8 cellular contexts compared by ENCODE assay signal in the genomic region with DNA sequence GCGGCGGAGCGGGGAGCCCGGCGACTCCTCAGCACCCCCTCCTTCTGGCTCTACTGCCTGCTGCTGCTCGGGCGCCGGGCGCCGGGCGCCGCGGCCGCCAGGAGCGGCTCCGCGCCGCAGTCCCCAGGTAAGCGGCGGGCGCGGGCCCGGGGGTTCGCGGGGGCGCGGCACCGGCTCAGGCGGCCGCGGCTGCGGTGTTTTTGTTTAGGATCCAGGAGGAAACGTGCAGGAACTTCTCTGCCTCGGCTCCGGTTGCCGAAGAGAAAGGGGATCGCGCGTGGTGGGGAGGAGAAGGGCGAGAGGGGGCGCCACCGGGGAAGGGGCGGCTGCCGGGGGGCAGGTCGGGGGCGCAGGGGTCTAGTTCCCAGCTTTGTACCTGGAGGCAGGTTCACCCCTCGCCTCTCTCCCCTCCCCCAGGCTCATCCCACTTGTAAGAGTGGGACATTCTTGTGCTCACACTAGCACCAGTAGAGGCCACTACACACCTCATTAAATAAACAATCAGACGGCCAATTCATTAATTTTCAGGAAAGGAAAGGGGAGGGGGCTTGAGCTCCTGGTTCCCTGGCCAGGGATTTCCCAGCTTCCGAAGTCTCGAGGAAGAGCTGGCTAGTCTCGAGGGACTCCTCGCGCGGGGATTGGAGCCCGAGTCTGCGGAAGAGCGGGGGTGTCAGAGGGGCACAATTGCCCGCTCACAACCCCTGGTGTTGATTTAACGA. TPM values are rescaled to one million over a fixed set of nuclear protein-coding genes. Genes with fewer than 3 reads are reported as not detected.
DNase-seq lines count a peak whose midpoint lies in the region; ATAC-seq and TF ChIP-seq lines count a peak whose summit lies in the region.

No MANE protein-coding gene starts in this region.

- DNase-seq in BJ (ENCODE audit: low read depth): no peak
- DNase-seq in LHCN-M2 (ENCODE audit: low read depth): peak; percentile 3
- peak; percentile 26 for DNase-seq in astrocyte of the spinal cord (ENCODE audit: low read depth, low spot score)
- DNase-seq in iPS DF 19.7 (ENCODE audit: low read depth, low spot score): peak; percentile 35
- DNase-seq in renal cortical epithelial cell (ENCODE audit: low read depth): peak; percentile 73
- no peak for DNase-seq in NK-92 (lab: John Stamatoyannopoulos, UW; ENCODE audit: unreplicated experiment)

- POLR2A ChIA-PET in BJ (lab: Charles Lee): no interaction called here

- CTCF ChIA-PET in BJ (lab: Yijun Ruan, JAX): interaction anchor here (0.6 to 1.3 kb wide), 4 partner anchors 16 to 748 kb away, joined by 3 to 6 read pairs (median 4); no protein-coding TSS in a partner anchor

- TF ChIP-seq CTCF in BJ (IDR thresholded peaks at IDR 0.05; ENCODE audit: insufficient read depth, low read depth, low read length): peak; percentile 39
- TF ChIP-seq CTCF in astrocyte of the spinal cord (IDR thresholded peaks at IDR 0.05; ENCODE audit: low read depth, low read length): peak; percentile 19

- peaks cover 14% of the 10 kb centered on the region for H3K27me3 ChIP-seq in BJ (ENCODE audit: control insufficient read depth, insufficient read depth, low read length)

- peak overlapping the region; percentile 82 for H3K4me3 ChIP-seq in BJ (ENCODE audit: low read depth, low read length)
- peak overlapping the region; percentile 64 for H3K4me3 ChIP-seq in astrocyte of the spinal cord (ENCODE audit: low read depth, low read length)

- peak; percentile 37 for ATAC-seq in GM19438 (IDR thresholded peaks at IDR 0.05; ENCODE audit: low read depth, unreplicated experiment)
- peak; percentile 57 for ATAC-seq in SK-N-SH treated with all-trans-retinoic acid at 6 μM for 48 hours

- no peaks in the 10 kb centered on the region for H3K36me3 ChIP-seq in BJ (ENCODE audit: control insufficient read depth, insufficient read depth, low read length)

- in situ Hi-C loops in astrocyte of the spinal cord (cut with HindIII; ENCODE audit: low sequenced_read_pairs): no loop called here

TF ChIP-seq in SK-N-SH treated with all-trans-retinoic acid at 6 μM for 48 hours, 23 proteins besides CTCF, POLR2A, EP300 and RAD21:
- TF ChIP-seq ARNTL (CRISPR knock-in tag; IDR thresholded peaks at IDR 0.05; ENCODE audit: borderline replicate concordance, low read depth): no peak
- TF ChIP-seq, protein P1, sequence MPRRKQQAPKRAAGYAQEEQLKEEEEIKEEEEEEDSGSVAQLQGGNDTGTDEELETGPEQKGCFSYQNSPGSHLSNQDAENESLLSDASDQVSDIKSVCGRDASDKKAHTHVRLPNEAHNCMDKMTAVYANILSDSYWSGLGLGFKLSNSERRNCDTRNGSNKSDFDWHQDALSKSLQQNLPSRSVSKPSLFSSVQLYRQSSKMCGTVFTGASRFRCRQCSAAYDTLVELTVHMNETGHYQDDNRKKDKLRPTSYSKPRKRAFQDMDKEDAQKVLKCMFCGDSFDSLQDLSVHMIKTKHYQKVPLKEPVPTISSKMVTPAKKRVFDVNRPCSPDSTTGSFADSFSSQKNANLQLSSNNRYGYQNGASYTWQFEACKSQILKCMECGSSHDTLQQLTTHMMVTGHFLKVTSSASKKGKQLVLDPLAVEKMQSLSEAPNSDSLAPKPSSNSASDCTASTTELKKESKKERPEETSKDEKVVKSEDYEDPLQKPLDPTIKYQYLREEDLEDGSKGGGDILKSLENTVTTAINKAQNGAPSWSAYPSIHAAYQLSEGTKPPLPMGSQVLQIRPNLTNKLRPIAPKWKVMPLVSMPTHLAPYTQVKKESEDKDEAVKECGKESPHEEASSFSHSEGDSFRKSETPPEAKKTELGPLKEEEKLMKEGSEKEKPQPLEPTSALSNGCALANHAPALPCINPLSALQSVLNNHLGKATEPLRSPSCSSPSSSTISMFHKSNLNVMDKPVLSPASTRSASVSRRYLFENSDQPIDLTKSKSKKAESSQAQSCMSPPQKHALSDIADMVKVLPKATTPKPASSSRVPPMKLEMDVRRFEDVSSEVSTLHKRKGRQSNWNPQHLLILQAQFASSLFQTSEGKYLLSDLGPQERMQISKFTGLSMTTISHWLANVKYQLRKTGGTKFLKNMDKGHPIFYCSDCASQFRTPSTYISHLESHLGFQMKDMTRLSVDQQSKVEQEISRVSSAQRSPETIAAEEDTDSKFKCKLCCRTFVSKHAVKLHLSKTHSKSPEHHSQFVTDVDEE (CRISPR knock-in tag; IDR thresholded peaks at IDR 0.05): 0 out of 2 replicates have a peak, but pooled peaks have one; percentile 11

RNA-seq across cellular contexts. Expression of a gene that starts 0.6 kb away (rescaled TPM):
- 2.9 and 3.2 TPM in 2 replicates for polyA plus RNA-seq in BJ (2011; rRNA removed)
- polyA minus RNA-seq in BJ (2011; rRNA and poly(A)+ RNA removed): 4.9 TPM in 2 replicates
- total RNA-seq in LHCN-M2 (2014; rRNA removed) (1.1 and 2.3 TPM in 2 replicates), renal cortical epithelial cell (17.9 and 86.8 TPM in 2 replicates)
- 1.2 TPM for polyA plus RNA-seq in LHCN-M2 (2012)

Comparison
In these comparisons a context has a peak if more than half of its experiments do, and no peak if none do; other contexts are left out.
1. DNase-seq: peak in LHCN-M2 (single experiment), astrocyte of the spinal cord (single experiment), iPS DF 19.7 (single experiment) and renal cortical epithelial cell (single experiment); none in BJ (single experiment) and NK-92 (single experiment).